20 cellular contexts compared by ENCODE assay signal in genomic region chr9:36251428-36251827, GRCh38. TPM values are rescaled to one million over a fixed set of nuclear protein-coding genes. Genes with fewer than 3 reads are reported as not detected.
A peak's percentile ranks its signal among the peaks of the same experiment; 100 is the strongest.
DNase-seq lines count a peak whose midpoint lies in the region; ATAC-seq and TF ChIP-seq lines count a peak whose summit lies in the region.
"Had no signal": no experiment of that assay in that cellular context is flagged by ENCODE, and none has a peak within 500 bp of the region (broad histone marks: within the 10 kb centered on the region; RNA-seq: fewer than 3 reads in every experiment).

No MANE protein-coding gene starts in this region.

- TF ChIP-seq CTCF in Panc1 (IDR thresholded peaks at IDR 0.05) (no peak), right lobe of liver (IDR thresholded peaks at IDR 0.05) (no peak), prostate gland (IDR thresholded peaks at IDR 0.05) (no peak)

- POLR2A ChIA-PET in Panc1 (lab: Charles Lee): no interaction called here
- POLR2A ChIA-PET in CD8-positive, alpha-beta memory T cell (lab: Charles Lee): no interaction called here

- TF ChIP-seq POLR2A in right lobe of liver (IDR thresholded peaks at IDR 0.05) (no peak), prostate gland (IDR thresholded peaks at IDR 0.05) (no peak)

- CTCF ChIA-PET in Panc1 (lab: Charles Lee): no interaction called here
- CTCF ChIA-PET in CD8-positive, alpha-beta memory T cell (lab: Charles Lee): interaction anchor here (2.5 kb wide), 1 partner anchor 77 kb away, joined by 7 read pairs; no protein-coding TSS in a partner anchor

- whole genome bisulfite sequencing in right lobe of liver (ENCODE audit: insufficient coverage, low coverage, low lambda C conversion rate, missing lambda C conversion rate): 33% methylated on average over 1 of the region's 1 CpG
- 78% methylated on average over 1 of the region's 1 CpG for WGBS in prostate gland

- intact Hi-C loops in Panc1 (cut with micrococcal nuclease; ENCODE audit: unreplicated experiment): no loop called here
- intact Hi-C loops in right lobe of liver (cut with DNase I): no loop called here
- intact Hi-C loops in prostate gland (cut with DNase I): loop anchor here (10.0 kb wide), 1 partner anchor 57 kb away; the partner anchor contains the start of gene CLTA

- H3K9me3 Mint-ChIP-seq in activated T-cell treated with anti-CD3 and anti-CD28 coated beads, Interleukin-2, amount 50 U/mL, for 24 hours: no peaks in the 10 kb centered on the region
- no peaks in the 10 kb centered on the region for H3K9me3 Mint-ChIP-seq in CD8-positive, alpha-beta memory T cell
- H3K9me3 Mint-ChIP-seq: CD4-positive, CD25-positive, alpha-beta regulatory T cell; CD8-positive, alpha-beta T cell; GM23338; H9 had no signal

- H3K27ac ChIP-seq in Panc1 (ENCODE audit: low read length) (0 out of 2 replicates have a peak overlapping the region, but pooled peaks have one; percentile 21), right lobe of liver (peak overlapping the region; percentile 56 to 100 (median 95)), prostate gland (peak overlapping the region; percentile 0 to 81)
- H3K27ac ChIP-seq in CD8-positive, alpha-beta memory T cell (ENCODE audit: low read depth, low read length): no peak overlapping the region
- H3K27ac ChIP-seq: 22Rv1, BLaER1 had no signal

- H3K27me3 Mint-ChIP-seq in activated T-cell treated with anti-CD3 and anti-CD28 coated beads, Interleukin-2, amount 50 U/mL, for 24 hours: no peaks in the 10 kb centered on the region
- no peaks in the 10 kb centered on the region for H3K27me3 Mint-ChIP-seq in CD8-positive, alpha-beta memory T cell
- H3K27me3 Mint-ChIP-seq: B cell; CD4-positive, CD25-positive, alpha-beta regulatory T cell had no signal

- no peak for DNase-seq in activated T-cell treated with anti-CD3 and anti-CD28 coated beads, Interleukin-2, amount 50 U/mL, for 24 hours
- DNase-seq in activated T-cell treated with anti-CD3 and anti-CD28 coated beads for 4 hours (no peak), Panc1 (ENCODE audit: low read depth, low spot score) (no peak), right lobe of liver (no peak), prostate gland (ENCODE audit: low spot score) (no peak), inferior parietal cortex (ENCODE audit: extremely low spot score) (no peak)
- DNase-seq in CD8-positive, alpha-beta memory T cell: no peak
- DNase-seq: Calu3; CD4-positive, CD25-positive, alpha-beta regulatory T cell; CD8-positive, alpha-beta T cell; DMS53; DMS79 treated with DMSO at 0.1 percent for 48 hours; GF-D8; H9 had no signal

- no TSS peak for BruUV-seq in Panc1 (replicated peaks; lab: Mats Ljungman, UMichigan)

- H3K4me3 ChIP-seq in Panc1 (ENCODE audit: low read depth in 2 of 2, low read length in 2 of 2) (no peak overlapping the region), right lobe of liver (peak overlapping the region in 2 of 3 donors; percentile 28 to 31), prostate gland (no peak overlapping the region)
- H3K4me3 ChIP-seq in CD8-positive, alpha-beta memory T cell (ENCODE audit: low read length): no peak overlapping the region
- H3K4me3 ChIP-seq: BLaER1, GM23338 had no signal

- H3K9me3 ChIP-seq in Panc1 (ENCODE audit: control insufficient read depth, insufficient read depth, low read depth, low read length) (no peaks in the 10 kb centered on the region), right lobe of liver (no peaks in the 10 kb centered on the region), prostate gland (no peaks in the 10 kb centered on the region)
- H3K9me3 ChIP-seq in CD8-positive, alpha-beta memory T cell (ENCODE audit: low read length): no peaks in the 10 kb centered on the region
- H3K9me3 ChIP-seq: BLaER1 had no signal

- in situ Hi-C loops in Panc1 (cut with HindIII; ENCODE audit: low pct_unique_long_range_greater_than_20kb, low sequenced_read_pairs): no loop called here

- ATAC-seq in Panc1: no peak
- ATAC-seq in right lobe of liver: peak; percentile 69 to 78 (median 74)
- ATAC-seq in GM18909 (IDR thresholded peaks at IDR 0.05; ENCODE audit: poor library complexity, unreplicated experiment): no peak
- ATAC-seq: CD8-positive, alpha-beta T cell; GM23338; HCT116 had no signal

- peaks cover 3% of the 10 kb centered on the region; the same call in 1 of the 2 replicates for H3K36me3 ChIP-seq in Panc1 (ENCODE audit: control insufficient read depth, insufficient read depth, low read length)
- peaks cover 0 to 20% (median 5%) of the 10 kb centered on the region in 4 donors for H3K36me3 ChIP-seq in right lobe of liver
- no peaks in the 10 kb centered on the region for H3K36me3 ChIP-seq in prostate gland
- H3K36me3 ChIP-seq in CD8-positive, alpha-beta memory T cell (ENCODE audit: insufficient read depth, low read length): no peaks in the 10 kb centered on the region

- no peaks in the 10 kb centered on the region for H3K27me3 ChIP-seq in Panc1 (ENCODE audit: control insufficient read depth, insufficient read depth, low read length)
- H3K27me3 ChIP-seq in right lobe of liver: no peaks in the 10 kb centered on the region
- H3K27me3 ChIP-seq in prostate gland (replicated peaks; ENCODE audit: insufficient read depth): no peaks in the 10 kb centered on the region
- no peaks in the 10 kb centered on the region for H3K27me3 ChIP-seq in CD8-positive, alpha-beta memory T cell (ENCODE audit: insufficient read depth, low read length, poor library complexity, severe bottlenecking)
- H3K27me3 ChIP-seq: BLaER1 had no signal

- peaks cover 8% of the 10 kb centered on the region; the same call in 1 of the 2 replicates for H3K4me1 ChIP-seq in Panc1 (ENCODE audit: control insufficient read depth, insufficient read depth, low read length)
- peaks cover 0 to 65% (median 17%) of the 10 kb centered on the region in 4 donors for H3K4me1 ChIP-seq in right lobe of liver
- H3K4me1 ChIP-seq in prostate gland (replicated peaks): no peaks in the 10 kb centered on the region
- H3K4me1 ChIP-seq in CD8-positive, alpha-beta memory T cell (ENCODE audit: insufficient read depth, low read length): peaks cover under 1% of the 10 kb centered on the region

- peaks cover 26% of the 10 kb centered on the region for H3K4me1 Mint-ChIP-seq in activated T-cell treated with anti-CD3 and anti-CD28 coated beads, Interleukin-2, amount 50 U/mL, for 24 hours (ENCODE audit: low read depth)
- peaks cover 14 to 29% (median 16%) of the 10 kb centered on the region in 3 donors for H3K4me1 Mint-ChIP-seq in CD8-positive, alpha-beta memory T cell
- H3K4me1 Mint-ChIP-seq: GM23338, H9 had no signal

- H3K36me3 Mint-ChIP-seq in activated T-cell treated with anti-CD3 and anti-CD28 coated beads, Interleukin-2, amount 50 U/mL, for 24 hours (ENCODE audit: low read depth): peaks cover 33% of the 10 kb centered on the region
- peaks cover 0 to 24% (median 0%) of the 10 kb centered on the region in 3 donors for H3K36me3 Mint-ChIP-seq in CD8-positive, alpha-beta memory T cell

- no peak overlapping the region for H3K4me3 Mint-ChIP-seq in activated T-cell treated with anti-CD3 and anti-CD28 coated beads, Interleukin-2, amount 50 U/mL, for 24 hours
- H3K4me3 Mint-ChIP-seq in CD8-positive, alpha-beta memory T cell: no peak overlapping the region
- H3K4me3 Mint-ChIP-seq: B cell; CD8-positive, alpha-beta T cell; GM23338; H9 had no signal

- H3K27ac Mint-ChIP-seq in activated T-cell treated with anti-CD3 and anti-CD28 coated beads, Interleukin-2, amount 50 U/mL, for 24 hours: peak overlapping the region; percentile 10
- peak overlapping the region in 1 of 8 donors; percentile 7 for H3K27ac Mint-ChIP-seq in CD8-positive, alpha-beta memory T cell
- H3K27ac Mint-ChIP-seq: B cell; CD8-positive, alpha-beta T cell; GM23338 had no signal

RNA-seq across cellular contexts. Expression of gene GNE, which starts 6.8 kb away (rescaled TPM):
- total RNA-seq in Panc1 (2021; ENCODE audit: unreplicated experiment): 107 TPM
- 67.0 TPM for polyA plus RNA-seq in Panc1 (2012; ENCODE audit: insufficient read length)
- total RNA-seq in right lobe of liver: 100 to 1,000 TPM in 2 of 6 experiments, 10 to 100 TPM in 4; 45.4 to 133 (median 76.5) TPM
- total RNA-seq in prostate gland: 10 to 100 TPM; 34.5 to 54.0 TPM
- total RNA-seq in CD8-positive, alpha-beta memory T cell: 10 to 100 TPM; 11.6 to 12.7 TPM
- polyA plus RNA-seq in CD8-positive, alpha-beta memory T cell: 5.8 TPM

Comparison
In these comparisons a context has a peak if more than half of its experiments do, and no peak if none do; other contexts are left out.
1. ATAC-seq: peak in right lobe of liver (4 of 4); none in Panc1 (single experiment) and GM18909 (single experiment).
2. H3K4me3 ChIP-seq: peak in right lobe of liver (2 of 3); none in Panc1 (0 of 2), prostate gland (0 of 2) and CD8-positive, alpha-beta memory T cell (single experiment).